8 cellular contexts compared by ENCODE assay signal in the genomic region with DNA sequence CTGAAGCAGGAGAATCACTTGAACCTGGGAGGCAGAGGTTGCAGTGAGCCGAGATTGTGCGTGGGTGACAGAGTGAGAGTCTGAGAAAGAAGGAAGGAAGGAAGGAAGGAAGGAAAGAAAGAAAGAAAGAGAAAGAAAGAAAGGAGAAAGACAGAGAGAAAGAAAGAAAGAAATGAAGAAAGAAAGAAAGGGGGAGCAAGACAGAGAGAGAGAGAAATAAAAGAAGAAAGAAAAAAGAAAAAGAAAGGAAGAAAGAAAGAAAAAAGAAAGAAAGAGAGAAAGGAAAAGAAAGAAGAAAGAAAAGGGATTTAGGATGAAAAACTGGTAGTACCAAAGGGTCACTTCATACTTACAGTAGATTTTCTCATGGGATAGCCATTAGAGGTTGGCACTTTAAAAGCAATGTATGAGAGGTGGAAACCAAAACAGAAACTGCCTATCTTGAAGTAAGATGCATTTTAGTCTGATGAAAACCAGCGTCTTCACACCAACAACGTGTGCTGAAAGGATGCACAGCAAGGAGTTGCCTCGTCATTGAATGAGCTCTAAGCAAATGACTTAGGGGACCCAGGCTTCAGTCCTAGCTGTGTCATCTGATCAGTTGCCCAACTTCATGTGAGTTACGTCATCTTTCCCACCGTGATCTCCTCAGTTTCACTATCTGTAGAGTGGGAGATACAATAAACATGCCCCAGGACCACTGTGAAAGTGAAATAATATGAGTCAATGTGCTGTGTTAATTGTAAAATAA.
DNase-seq lines count a peak whose midpoint lies in the region; ATAC-seq, FAIRE-seq and TF ChIP-seq lines count a peak whose summit lies in the region.

No MANE protein-coding gene starts in this region.

- H3K9me3 Mint-ChIP-seq in Caco-2 (ENCODE audit: unreplicated experiment), result peaks cover 33% of the 10 kb centered on the region
- H3K9me3 Mint-ChIP-seq in activated naive CD4-positive, alpha-beta T cell treated with anti-CD3 and anti-CD28 coated beads, Interleukin-2, amount 50 U/mL, for 24 hours, result no peaks in the 10 kb centered on the region

- DNase-seq in Caco-2, result no peak
- no peak for DNase-seq in spleen
- DNase-seq in frontal cortex (ENCODE audit: low spot score in 2 of 2), result no peak
- DNase-seq in HuH-7 (ENCODE audit: low spot score), result no peak
- DNase-seq in NCI-H1092 (lab: John Stamatoyannopoulos, UW), result no peak

- H3K27me3 ChIP-seq in Caco-2 (replicated peaks; ENCODE audit: control insufficient read depth, insufficient read depth, low read length) (no peaks in the 10 kb centered on the region), spleen (replicated peaks in 1 of 7) (no peaks in the 10 kb centered on the region)

- H3K36me3 ChIP-seq in Caco-2 (ENCODE audit: control insufficient read depth, insufficient read depth, low read length) (no peaks in the 10 kb centered on the region), spleen (peaks cover 0 to 37% (median 0%) of the 10 kb centered on the region in 6 donors)

- H3K4me3 ChIP-seq in Caco-2 (ENCODE audit: low read depth, low read length) (no peak overlapping the region), spleen (peak overlapping the region in 1 of 8 donors; percentile 33)

- CTCF ChIA-PET in Caco-2 (lab: Charles Lee), result no interaction called here

- no peak for FAIRE-seq in frontal cortex (lab: Jason Lieb, UNC)

- TF ChIP-seq CTCF in Caco-2 (IDR thresholded peaks at IDR 0.05; ENCODE audit: insufficient read depth in 1 of 2, low read depth in 1 of 2, low read length in 1 of 2, severe bottlenecking in 1 of 2, unreplicated experiment in 1 of 2), result no peak
- TF ChIP-seq CTCF in spleen (IDR thresholded peaks at IDR 0.05 in 8 of 11, conservative IDR thresholded peaks at IDR 0.05 in 3 of 11), result no peak

- POLR2A ChIA-PET in Caco-2 (lab: Charles Lee), result interaction anchor here (0.6 to 2.1 kb wide), 4 partner anchors 22 to 134 kb away, joined by 3 to 29 read pairs (median 4); a partner anchor contains a TSS

- peak overlapping the region; percentile 46 for H3K4me3 Mint-ChIP-seq in Caco-2 (ENCODE audit: unreplicated experiment)
- H3K4me3 Mint-ChIP-seq in activated naive CD4-positive, alpha-beta T cell treated with anti-CD3 and anti-CD28 coated beads, Interleukin-2, amount 50 U/mL, for 24 hours, result peak overlapping the region; percentile 69

- intact Hi-C loops in Caco-2 (cut with micrococcal nuclease; ENCODE audit: unreplicated experiment), result no loop called here
- intact Hi-C loops in spleen (cut with DNase I; ENCODE audit: low total_unique reads), result no loop called here

- H3K9me3 ChIP-seq in Caco-2, result no peaks in the 10 kb centered on the region
- no peaks in the 10 kb centered on the region for H3K9me3 ChIP-seq in spleen

- H3K4me1 ChIP-seq in Caco-2 (peaks cover 59% of the 10 kb centered on the region), spleen (peaks cover 33 to 99% (median 70%) of the 10 kb centered on the region in 6 donors)

- H3K27ac ChIP-seq in spleen, result peak overlapping the region; percentile 39 to 90 (median 62)

- H3K36me3 Mint-ChIP-seq in Caco-2 (ENCODE audit: insufficient read depth, unreplicated experiment), result peaks cover 34% of the 10 kb centered on the region
- peaks cover 49% of the 10 kb centered on the region for H3K36me3 Mint-ChIP-seq in activated naive CD4-positive, alpha-beta T cell treated with anti-CD3 and anti-CD28 coated beads, Interleukin-2, amount 50 U/mL, for 24 hours

- peaks cover 51% of the 10 kb centered on the region for H3K4me1 Mint-ChIP-seq in Caco-2 (ENCODE audit: low read depth, unreplicated experiment)
- peaks cover 95% of the 10 kb centered on the region for H3K4me1 Mint-ChIP-seq in activated naive CD4-positive, alpha-beta T cell treated with anti-CD3 and anti-CD28 coated beads, Interleukin-2, amount 50 U/mL, for 24 hours

- ATAC-seq in GM19455 (IDR thresholded peaks at IDR 0.05; ENCODE audit: unreplicated experiment), result peak; percentile 78
- peak; percentile 78 for ATAC-seq in HG03520 (IDR thresholded peaks at IDR 0.05; ENCODE audit: unreplicated experiment)

- TF ChIP-seq POLR2A in spleen (IDR thresholded peaks at IDR 0.05), result no peak

- no peaks in the 10 kb centered on the region for H3K27me3 Mint-ChIP-seq in Caco-2 (ENCODE audit: insufficient read depth, unreplicated experiment)
- no peaks in the 10 kb centered on the region for H3K27me3 Mint-ChIP-seq in activated naive CD4-positive, alpha-beta T cell treated with anti-CD3 and anti-CD28 coated beads, Interleukin-2, amount 50 U/mL, for 24 hours

- peak overlapping the region; percentile 99 for H3K27ac Mint-ChIP-seq in Caco-2 (ENCODE audit: unreplicated experiment)
- peak overlapping the region; percentile 95 for H3K27ac Mint-ChIP-seq in activated naive CD4-positive, alpha-beta T cell treated with anti-CD3 and anti-CD28 coated beads, Interleukin-2, amount 50 U/mL, for 24 hours

- BruUV-seq in Caco-2 (replicated peaks; lab: Mats Ljungman, UMichigan), result no TSS peak

- 34 to 58% (median 50%) methylated on average over 7 of the region's 7 CpGs for WGBS in spleen, 5 donors
